Comparison of ENCODE assay signal across 10 cellular contexts in the genomic region with DNA sequence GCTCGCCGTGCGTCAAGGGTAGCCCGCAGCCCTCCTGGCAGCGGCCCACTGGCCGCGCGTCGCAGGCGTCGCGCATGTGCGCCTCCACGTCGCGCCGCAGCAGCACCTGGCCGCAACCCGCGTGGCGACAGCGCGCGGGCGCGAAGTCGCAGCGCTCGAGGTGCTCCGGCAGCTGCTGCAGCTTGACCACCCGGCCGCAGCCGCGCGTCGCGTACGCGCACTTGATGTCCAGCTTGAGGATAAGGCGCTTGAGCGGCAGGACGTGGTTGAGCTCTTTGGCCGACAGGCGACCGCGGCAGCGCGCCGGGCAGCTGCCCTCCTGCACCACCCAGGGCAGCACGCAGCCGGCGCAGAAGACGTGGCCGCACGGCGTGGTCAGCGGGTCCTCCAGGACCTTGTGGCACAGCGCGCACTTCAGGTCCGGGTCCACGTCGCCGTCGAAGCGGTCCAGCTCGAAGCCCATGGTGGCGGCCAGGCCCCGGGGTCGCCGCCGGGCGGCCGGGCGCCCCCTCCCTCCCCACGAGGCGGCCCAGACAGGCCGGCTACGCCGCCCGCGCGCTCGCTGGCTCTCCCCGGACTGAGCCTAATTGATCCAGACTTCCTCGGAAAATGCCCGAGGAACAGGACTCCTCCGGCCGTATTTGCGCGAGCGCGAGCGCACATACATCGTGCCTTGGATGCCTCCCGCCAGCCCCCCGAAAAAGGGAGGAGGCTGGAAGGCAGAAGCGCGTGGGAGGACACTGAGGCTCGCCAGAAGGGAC.
DNase-seq lines count a peak whose midpoint lies in the region; ATAC-seq and TF ChIP-seq lines count a peak whose summit lies in the region.
"Had no signal": no experiment of that assay in that cellular context is flagged by ENCODE, and none has a peak within 500 bp of the region (broad histone marks: within the 10 kb centered on the region; RNA-seq: fewer than 3 reads in every experiment).

TSS of gene PDZRN3 (minus strand) at position 579 of the 761 bp plus-strand sequence.

- ATAC-seq in RWPE2 (ENCODE audit: low read depth) (peak; percentile 59), GM18868 (IDR thresholded peaks at IDR 0.05; ENCODE audit: unreplicated experiment) (no peak), GM21717 (IDR thresholded peaks at IDR 0.05; ENCODE audit: unreplicated experiment) (no peak), GM18502 (IDR thresholded peaks at IDR 0.05; ENCODE audit: poor library complexity, unreplicated experiment) (no peak)
- ATAC-seq: HCT116 had no signal

- H3K27ac ChIP-seq in RWPE2 (ENCODE audit: poor library complexity, severe bottlenecking), result no peak within 1 kb of the TSS
- H3K27ac ChIP-seq: epithelial cell of prostate had no signal

- no peaks in the 10 kb centered on the region for H3K9me3 Mint-ChIP-seq in nephron

- H3K4me3 Mint-ChIP-seq in nephron, result peak within 1 kb of the TSS; percentile 90 to 99 (median 97)

- H3K36me3 ChIP-seq in RWPE2 (ENCODE audit: low read depth), result no peaks in the 10 kb centered on the region

- TF ChIP-seq CTCF in RWPE2 (IDR thresholded peaks at IDR 0.05; ENCODE audit: poor library complexity, severe bottlenecking) (no peak), fibroblast of pulmonary artery (IDR thresholded peaks at IDR 0.05; ENCODE audit: low read length, missing control alignments) (no peak), nephron (IDR thresholded peaks at IDR 0.05; ENCODE audit: unreplicated experiment in 3 of 3) (no peak)

- peak within 1 kb of the TSS; percentile 93 to 95 (median 93) for H3K27ac Mint-ChIP-seq in nephron

- H3K4me3 ChIP-seq in RWPE2 (ENCODE audit: severe bottlenecking), result peak within 1 kb of the TSS; percentile 21
- H3K4me3 ChIP-seq in fibroblast of pulmonary artery (replicated peaks; ENCODE audit: low read depth, low read length), result peak within 1 kb of the TSS; percentile 63

- DNase-seq in EH (ENCODE audit: low read depth), result peak; percentile 84
- DNase-seq in RWPE2 (ENCODE audit: low spot score), result no peak
- DNase-seq in fibroblast of pulmonary artery (ENCODE audit: low read depth), result peak; percentile 68
- no peak for DNase-seq in activated CD4-positive, alpha-beta T cell treated with anti-CD3 and anti-CD28 coated beads, Interleukin-2, amount 50 U/mL, for 48 hours

- no peaks in the 10 kb centered on the region for H3K9me3 ChIP-seq in RWPE2 (ENCODE audit: severe bottlenecking)

- peaks cover 62% of the 10 kb centered on the region for H3K4me1 Mint-ChIP-seq in nephron

- no peaks in the 10 kb centered on the region for H3K27me3 Mint-ChIP-seq in nephron (ENCODE audit: low read depth)

- peaks cover 49% of the 10 kb centered on the region for H3K27me3 ChIP-seq in RWPE2 (ENCODE audit: insufficient read depth, poor library complexity, severe bottlenecking)

- no peaks in the 10 kb centered on the region for H3K4me1 ChIP-seq in RWPE2 (ENCODE audit: insufficient read depth, poor library complexity, severe bottlenecking)

- H3K36me3 Mint-ChIP-seq in nephron (ENCODE audit: low read depth), result peaks cover 6% of the 10 kb centered on the region

Comparison
In these comparisons a context has a peak if more than half of its experiments do, and no peak if none do; other contexts are left out.
1. DNase-seq: peak in EH (single experiment) and fibroblast of pulmonary artery (single experiment); none in RWPE2 (single experiment) and activated CD4-positive, alpha-beta T cell treated with anti-CD3 and anti-CD28 coated beads, Interleukin-2, amount 50 U/mL, for 48 hours (0 of 2).